Comparison of ENCODE assay signal across 8 cellular contexts in the genomic region with DNA sequence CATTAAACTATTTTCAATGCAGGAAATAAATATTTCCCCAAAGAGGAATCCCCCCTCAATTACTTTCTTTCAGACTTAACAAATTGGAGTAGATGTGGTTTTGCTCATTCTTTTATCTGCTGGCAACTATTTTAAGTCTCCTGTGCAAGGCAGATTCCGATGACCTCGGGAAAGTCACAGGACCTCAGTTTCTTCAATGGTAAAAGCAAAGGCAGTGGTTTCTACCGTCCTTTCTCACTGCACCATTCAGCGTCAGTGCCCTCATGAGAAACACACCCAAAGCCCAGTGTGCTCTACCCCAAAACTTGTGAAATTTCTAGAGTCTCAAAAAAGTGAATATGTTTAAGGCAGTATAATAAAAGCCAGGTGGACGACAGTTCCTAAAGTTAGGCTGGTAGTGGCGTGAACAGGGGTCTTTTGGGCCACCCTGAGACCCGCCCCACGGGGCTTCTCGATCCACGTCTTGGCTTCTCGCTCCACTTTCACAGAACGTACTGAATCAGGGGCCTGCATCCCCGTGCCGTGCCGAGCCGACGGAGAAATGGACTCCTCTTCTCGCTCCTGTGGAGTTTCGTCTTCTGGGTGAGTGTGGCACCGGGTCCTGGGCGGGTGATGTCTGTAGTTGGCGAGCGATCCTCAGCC. TPM values are rescaled to one million over a fixed set of nuclear protein-coding genes. Genes with fewer than 3 reads are reported as not detected.
A peak's percentile ranks its signal among the peaks of the same experiment; 100 is the strongest.
DNase-seq lines count a peak whose midpoint lies in the region; ATAC-seq and TF ChIP-seq lines count a peak whose summit lies in the region.

No MANE protein-coding gene starts in this region.

- H3K27ac Mint-ChIP-seq in activated CD8-positive, alpha-beta T cell treated with anti-CD3 and anti-CD28 coated beads for 36 hours: peak overlapping the region; percentile 89
- H3K27ac Mint-ChIP-seq in neural crest cell (ENCODE audit: unreplicated experiment): peak overlapping the region; percentile 98

- TF ChIP-seq POLR2A in gastroesophageal sphincter (IDR thresholded peaks at IDR 0.05): no peak

- no peaks in the 10 kb centered on the region for H3K36me3 Mint-ChIP-seq in activated CD8-positive, alpha-beta T cell treated with anti-CD3 and anti-CD28 coated beads for 36 hours (ENCODE audit: low read depth)
- no peaks in the 10 kb centered on the region for H3K36me3 Mint-ChIP-seq in neural crest cell (ENCODE audit: low read depth)

- DNase-seq in AG08396 (ENCODE audit: low spot score) (peak; percentile 19), HL-60 (ENCODE audit: low read depth in 1 of 2, low spot score in 1 of 2) (no peak), neural crest cell (ENCODE audit: low read depth, low spot score) (no peak), HK-2 (ENCODE audit: unreplicated experiment) (no peak), GF-D8 (lab: John Stamatoyannopoulos, UW) (no peak)
- DNase-seq in activated CD8-positive, alpha-beta T cell treated with anti-CD3 and anti-CD28 coated beads for 36 hours: no peak

- peak overlapping the region; percentile 87 for H3K4me3 Mint-ChIP-seq in activated CD8-positive, alpha-beta T cell treated with anti-CD3 and anti-CD28 coated beads for 36 hours
- peak overlapping the region; percentile 99 for H3K4me3 Mint-ChIP-seq in neural crest cell

- 2 to 4% methylated on average over 4 to 17 of the region's 23 CpGs for WGBS in gastroesophageal sphincter (ENCODE audit: low coverage in 1 of 2), 2 donors

- H3K27ac ChIP-seq in HL-60 (replicated peaks) (no peak overlapping the region), gastroesophageal sphincter (peak overlapping the region; percentile 93 to 100 (median 98))

- ATAC-seq in GM18861 (IDR thresholded peaks at IDR 0.05; ENCODE audit: unreplicated experiment) (peak; percentile 24), gastroesophageal sphincter (peak; percentile 22)
- ATAC-seq in activated CD8-positive, alpha-beta T cell treated with anti-CD3 and anti-CD28 coated beads for 36 hours: peak; percentile 17

- POLR2A ChIA-PET in activated CD8-positive, alpha-beta T cell treated with anti-CD3 and anti-CD28 coated beads for 36 hours (lab: Charles Lee): interaction anchor here (1.2 to 1.9 kb wide), 2 partner anchors 126 to 131 kb away, joined by 4 to 5 read pairs; a partner anchor contains a TSS

- TF ChIP-seq CTCF in HL-60 (IDR thresholded peaks at IDR 0.05; ENCODE audit: insufficient read depth, low read length) (no peak), gastroesophageal sphincter (IDR thresholded peaks at IDR 0.05) (no peak), neural crest cell (conservative IDR thresholded peaks at IDR 0.05) (no peak)
- no peak for TF ChIP-seq CTCF in activated CD8-positive, alpha-beta T cell treated with anti-CD3 and anti-CD28 coated beads for 36 hours (IDR thresholded peaks at IDR 0.05)

- H3K9me3 ChIP-seq in gastroesophageal sphincter: no peaks in the 10 kb centered on the region

- H3K4me3 ChIP-seq in HL-60 (replicated peaks; ENCODE audit: insufficient read depth, low read length) (peak overlapping the region; percentile 63), gastroesophageal sphincter (peak overlapping the region; percentile 96 to 98)

- H3K4me1 Mint-ChIP-seq in activated CD8-positive, alpha-beta T cell treated with anti-CD3 and anti-CD28 coated beads for 36 hours (ENCODE audit: low read depth): peaks cover 28% of the 10 kb centered on the region
- peaks cover 38% of the 10 kb centered on the region for H3K4me1 Mint-ChIP-seq in neural crest cell

- peaks cover 0 to 62% (median 12%) of the 10 kb centered on the region in 3 donors for H3K4me1 ChIP-seq in gastroesophageal sphincter

- H3K27me3 ChIP-seq in HL-60 (ENCODE audit: insufficient read depth, poor library complexity, severe bottlenecking) (peaks cover 40% of the 10 kb centered on the region), gastroesophageal sphincter (no peaks in the 10 kb centered on the region)

- CTCF ChIA-PET in activated CD8-positive, alpha-beta T cell treated with anti-CD3 and anti-CD28 coated beads for 36 hours (lab: Charles Lee): interaction anchor here (0.7 to 1.8 kb wide), 9 partner anchors 94 to 183 kb away, joined by 3 to 11 read pairs (median 3); no protein-coding TSS in a partner anchor

- intact Hi-C loops in activated CD8-positive, alpha-beta T cell treated with anti-CD3 and anti-CD28 coated beads for 36 hours (cut with micrococcal nuclease): loop anchor here (10.0 kb wide), 2 partner anchors 141 to 489 kb away; no protein-coding TSS in a partner anchor

- no peaks in the 10 kb centered on the region for H3K36me3 ChIP-seq in gastroesophageal sphincter

- no peaks in the 10 kb centered on the region for H3K9me3 Mint-ChIP-seq in activated CD8-positive, alpha-beta T cell treated with anti-CD3 and anti-CD28 coated beads for 36 hours
- H3K9me3 Mint-ChIP-seq in neural crest cell: no peaks in the 10 kb centered on the region

- TF ChIP-seq EP300 in gastroesophageal sphincter (IDR thresholded peaks at IDR 0.05): no peak

- peaks cover 3% of the 10 kb centered on the region for H3K27me3 Mint-ChIP-seq in activated CD8-positive, alpha-beta T cell treated with anti-CD3 and anti-CD28 coated beads for 36 hours
- H3K27me3 Mint-ChIP-seq in neural crest cell (ENCODE audit: low read depth): peaks cover 2% of the 10 kb centered on the region

RNA-seq across cellular contexts. Expression of a gene that starts 1.3 kb away (rescaled TPM):
- 10 to 100 TPM; 32.5 to 36.0 TPM for total RNA-seq in activated CD8-positive, alpha-beta T cell treated with anti-CD3 and anti-CD28 coated beads for 36 hours
- 100 to 1,000 TPM; 196 to 265 (median 239) TPM for total RNA-seq in gastroesophageal sphincter
- total RNA-seq in neural crest cell: 109 and 114 TPM in 2 replicates
